20 cellular contexts compared by ENCODE assay signal in genomic region chr1:93807301-93807930, GRCh38.
DNase-seq lines count a peak whose midpoint lies in the region; TF ChIP-seq lines count a peak whose summit lies in the region.
"Had no signal": no experiment of that assay in that cellular context is flagged by ENCODE, and none has a peak within 500 bp of the region (broad histone marks: within the 10 kb centered on the region; RNA-seq: fewer than 3 reads in every experiment).

No MANE protein-coding gene starts in this region.

- CTCF ChIA-PET in A673 (lab: Charles Lee): no interaction called here

- no peak overlapping the region for H3K9ac ChIP-seq in NT2/D1 (ENCODE audit: insufficient read length, low read depth)

- H3K9me3 ChIP-seq in A673 (ENCODE audit: low read depth, low read length, poor library complexity, severe bottlenecking): peaks cover 6% of the 10 kb centered on the region
- peaks cover 20% of the 10 kb centered on the region for H3K9me3 ChIP-seq in NT2/D1 (ENCODE audit: insufficient read depth, low read length)

- H3K4me1 ChIP-seq in A673 (ENCODE audit: insufficient read depth, low read length, poor library complexity, severe bottlenecking) (peaks cover 6% of the 10 kb centered on the region), NT2/D1 (ENCODE audit: insufficient read depth, insufficient read length) (no peaks in the 10 kb centered on the region)

- POLR2A ChIA-PET in A673 (lab: Charles Lee; ENCODE audit: low non-redundant PET): no interaction called here

- no peak for TF ChIP-seq CTCF in A673 (conservative IDR thresholded peaks at IDR 0.05; ENCODE audit: low read depth, low read length)
- no peak for TF ChIP-seq CTCF in HFFc6 (IDR thresholded peaks at IDR 0.05)

- H3K4me3 ChIP-seq in A673 (ENCODE audit: low read depth, low read length, poor library complexity, severe bottlenecking): no peak overlapping the region
- no peak overlapping the region for H3K4me3 ChIP-seq in NT2/D1 (ENCODE audit: insufficient read length, low read depth)

- peaks cover 28% of the 10 kb centered on the region for H3K36me3 Mint-ChIP-seq in HFFc6 (ENCODE audit: low read depth)

- H3K4me3 Mint-ChIP-seq in HFFc6: no peak overlapping the region; the same call in 1 of the 2 replicates

- H3K27me3 ChIP-seq in A673 (replicated peaks; ENCODE audit: insufficient read depth, low read depth, low read length, poor library complexity): no peaks in the 10 kb centered on the region
- H3K27me3 ChIP-seq in NT2/D1 (ENCODE audit: insufficient read depth, insufficient read length): no peaks in the 10 kb centered on the region

- H3K36me3 ChIP-seq in A673 (ENCODE audit: insufficient read depth, low read length, poor library complexity, severe bottlenecking): no peaks in the 10 kb centered on the region
- H3K36me3 ChIP-seq in NT2/D1 (ENCODE audit: insufficient read depth, insufficient read length, low read length): no peaks in the 10 kb centered on the region

- 0 out of 2 replicates have a peak overlapping the region, but pooled peaks have one; percentile 20 for H3K27ac Mint-ChIP-seq in HFFc6

- DNase-seq in A673 (ENCODE audit: low spot score) (peak; percentile 51), HFFc6 (no peak), NT2/D1 (ENCODE audit: low read depth, low spot score) (peak; percentile 66), dermis blood vessel endothelial cell (peak; percentile 47), NCI-H510A treated with DMSO at 0.1 percent for 48 hours (lab: John Stamatoyannopoulos, UW) (no peak), GF-D8 (lab: John Stamatoyannopoulos, UW) (no peak), occipital lobe (lab: John Stamatoyannopoulos, UW) (no peak), anterior cingulate cortex (lab: John Stamatoyannopoulos, UW) (no peak)
- DNase-seq: 8988T, AML-193, EL, HCEC 1CT, NCI-H1092 treated with DMSO at 0.1 percent for 48 hours, NCI-H1436 treated with DMSO at 0.1 percent for 48 hours, NCI-H1930, NCI-H2227 treated with DMSO at 0.1 percent for 48 hours, NCI-H524, NCI-H774, SHP77 had no signal

- H3K27ac ChIP-seq in A673 (ENCODE audit: low read depth, low read length, poor library complexity, severe bottlenecking): no peak overlapping the region
- H3K27ac ChIP-seq: C4-2B had no signal

- intact Hi-C loops in A673 (cut with micrococcal nuclease; ENCODE audit: unreplicated experiment): no loop called here

- H3K4me1 Mint-ChIP-seq in HFFc6 (ENCODE audit: low read depth): peaks cover 89% of the 10 kb centered on the region

- peaks cover 2% of the 10 kb centered on the region for H3K27me3 Mint-ChIP-seq in HFFc6 (ENCODE audit: insufficient read depth)

- no TSS peak for BruUV-seq in A673 (replicated peaks; lab: Mats Ljungman, UMichigan)

- H3K9me3 Mint-ChIP-seq in HFFc6: peaks cover 19% of the 10 kb centered on the region

Comparison
In these comparisons a context has a peak if more than half of its experiments do, and no peak if none do; other contexts are left out.
1. DNase-seq: peak in A673 (single experiment), NT2/D1 (single experiment) and dermis blood vessel endothelial cell (single experiment); none in HFFc6 (single experiment), NCI-H510A treated with DMSO at 0.1 percent for 48 hours (single experiment), GF-D8 (single experiment), occipital lobe (single experiment) and anterior cingulate cortex (0 of 58).